In the genomic region with DNA sequence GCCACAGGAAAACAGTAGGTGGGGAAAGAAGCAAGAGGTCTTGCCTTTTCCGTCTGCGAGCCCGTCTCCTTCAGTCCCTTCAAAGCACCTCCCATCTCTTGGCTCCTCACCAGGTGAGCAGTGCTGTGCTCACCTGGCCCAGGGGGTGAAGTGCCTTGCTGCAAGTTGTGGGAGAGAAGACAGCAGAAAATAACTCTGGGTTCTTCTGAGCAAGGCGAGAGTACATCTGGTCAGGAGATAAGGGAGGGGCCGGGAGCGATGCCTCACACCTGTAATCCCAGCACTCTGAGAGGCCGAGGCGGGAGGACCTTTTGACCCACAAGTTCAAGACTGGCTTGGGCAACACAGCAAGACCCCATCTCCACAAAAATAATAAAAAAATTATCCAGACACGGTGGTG, we compare ENCODE assay signal across 26 cellular contexts. TPM values are rescaled to one million over a fixed set of nuclear protein-coding genes. Genes with fewer than 3 reads are reported as not detected.
"Had no signal": no experiment of that assay in that cellular context is flagged by ENCODE, and none has a peak within 500 bp of the region (broad histone marks: within the 10 kb centered on the region; RNA-seq: fewer than 3 reads in every experiment).

No MANE protein-coding gene starts in this region.

- H3K27me3 ChIP-seq: brain microvascular endothelial cell had no signal

- H3K27ac ChIP-seq: brain microvascular endothelial cell, VCaP had no signal

- ATAC-seq: activated T-helper 17 cell treated with anti-CD3 and anti-CD28 coated beads, Interleukin-2, amount 50 U/mL, for 72 hours had no signal

- DNase-seq: activated CD4-positive, alpha-beta memory T cell treated with anti-CD3 and anti-CD28 coated beads for 36 hours; activated CD4-positive, alpha-beta T cell treated with anti-CD3 and anti-CD28 coated beads, Interleukin-2, amount 10 ng/mL, durations not matched to agents 7 days and 5 days; activated CD4-positive, CD25-positive, alpha-beta regulatory T cell; activated CD8-positive, alpha-beta memory T cell treated with anti-CD3 and anti-CD28 coated beads for 24 hours; activated gamma-delta T cell; activated naive CD4-positive, alpha-beta T cell treated with anti-CD3 and anti-CD28 coated beads for 36 hours; activated T-cell treated with anti-CD3 and anti-CD28 coated beads for 4 hours; activated T-cell treated with anti-CD3 and anti-CD28 coated beads, Interleukin-2, amount 50 U/mL, for 48 hours; brain microvascular endothelial cell; central memory CD4-positive, alpha-beta T cell; IMR-90; Kasumi-1; KBM-7; NCI-H1048; NCI-H1930; NCI-H2107; NCI-H226; NCI-H526; NCI-H82; SIG-M5; T-helper 2 cell; T1000 had no signal

- FAIRE-seq: TTC549 had no signal

- H3K36me3 ChIP-seq: brain microvascular endothelial cell had no signal

RNA-seq across cellular contexts. Expression of a gene that starts 35.6 kb away (rescaled TPM):
- total RNA-seq: activated CD4-positive, alpha-beta memory T cell treated with anti-CD3 and anti-CD28 coated beads for 36 hours; activated CD4-positive, alpha-beta T cell treated with anti-CD3 and anti-CD28 coated beads, Interleukin-2, amount 10 ng/mL, durations not matched to agents 7 days and 5 days; activated naive CD4-positive, alpha-beta T cell treated with anti-CD3 and anti-CD28 coated beads for 36 hours; IMR-90; PC-3 had no signal
- polyA plus RNA-seq: IMR-90 had no signal
